ENCODE assay signal across 1 cellular context in genomic region chr7:14001139-14001538, GRCh38.
A peak's percentile ranks its signal among the peaks of the same experiment; 100 is the strongest.
TF ChIP-seq lines count a peak whose summit lies in the region.

No MANE protein-coding gene starts in this region.

TF ChIP-seq in K562, 482 proteins besides CTCF, POLR2A, EP300 and RAD21 (continued from another document and continues in another):
- TF ChIP-seq KLF13 (tag; IDR thresholded peaks at IDR 0.05; ENCODE audit: borderline replicate concordance, low read depth) (peak; percentile 80; the same call in 1 of the 2 replicates), MITF (IDR thresholded peaks at IDR 0.05) (no peak), NELFE (IDR thresholded peaks at IDR 0.05; ENCODE audit: insufficient read depth, insufficient read length) (no peak), ZNF707 (CRISPR knock-in tag; conservative IDR thresholded peaks at IDR 0.05) (peak; percentile 65; the same call in 1 of the 2 replicates), MAX (CRISPR knock-in tag; IDR thresholded peaks at IDR 0.05) (no peak), TAF9B (IDR thresholded peaks at IDR 0.05; ENCODE audit: partially characterized antibody) (no peak), ZNF518B (CRISPR knock-in tag; IDR thresholded peaks at IDR 0.05) (no peak), NFRKB (IDR thresholded peaks at IDR 0.05; ENCODE audit: low read depth) (no peak), SMAD3 (CRISPR knock-in tag; conservative IDR thresholded peaks at IDR 0.05) (peak; percentile 93), CHD1 (IDR thresholded peaks at IDR 0.05; ENCODE audit: low read length) (no peak), SP1 (CRISPR knock-in tag; IDR thresholded peaks at IDR 0.05) (no peak), REST (CRISPR knock-in tag; IDR thresholded peaks at IDR 0.05; ENCODE audit: low read depth) (no peak), HMGXB4 (CRISPR knock-in tag; IDR thresholded peaks at IDR 0.05) (no peak), BDP1 (IDR thresholded peaks at IDR 0.05; ENCODE audit: insufficient read depth, insufficient read length) (no peak), MXI1 (IDR thresholded peaks at IDR 0.05; ENCODE audit: low read depth, low read length) (no peak), RUNX1 (IDR thresholded peaks at IDR 0.05; ENCODE audit: low read depth) (no peak), THRAP3 (IDR thresholded peaks at IDR 0.05; ENCODE audit: borderline replicate concordance) (no peak), TAF15 (IDR thresholded peaks at IDR 0.05; ENCODE audit: low read depth, low read length) (no peak), STAT6 (CRISPR knock-in tag; IDR thresholded peaks at IDR 0.05) (no peak), IRF2 (CRISPR knock-in tag; IDR thresholded peaks at IDR 0.05) (no peak), ZNF212 (CRISPR knock-in tag; IDR thresholded peaks at IDR 0.05) (0 out of 2 replicates have a peak, but pooled peaks have one; percentile 50), TCF15 (CRISPR knock-in tag; IDR thresholded peaks at IDR 0.05) (peak; percentile 78; the same call in 1 of the 2 replicates), MED1 (CRISPR knock-in tag; IDR thresholded peaks at IDR 0.05; ENCODE audit: borderline replicate concordance) (no peak), RNF219 (CRISPR knock-in tag; IDR thresholded peaks at IDR 0.05) (0 out of 2 replicates have a peak, but pooled peaks have one; percentile 48), GTF2E2 (tag; IDR thresholded peaks at IDR 0.05) (no peak), TEAD1 (CRISPR knock-in tag; IDR thresholded peaks at IDR 0.05) (peak in 1 of 2 experiments; percentile 88; a peak in 2 of 4 replicates), ATF4 (CRISPR knock-in tag; IDR thresholded peaks at IDR 0.05) (peak; percentile 80), ESRRA (IDR thresholded peaks at IDR 0.05; ENCODE audit: borderline replicate concordance, low read depth) (no peak), GATAD2B (IDR thresholded peaks at IDR 0.05; ENCODE audit: borderline replicate concordance) (no peak), POLR2G (IDR thresholded peaks at IDR 0.05; ENCODE audit: low read depth, low read length) (no peak), SMARCA5 (IDR thresholded peaks at IDR 0.05) (no peak), E2F6 (IDR thresholded peaks at IDR 0.05; ENCODE audit: borderline replicate concordance in 1 of 2, extremely low read depth in 1 of 2, insufficient read depth in 1 of 2, insufficient read length in 1 of 2, low read depth in 1 of 2, low read length in 1 of 2, poor library complexity in 1 of 2, severe bottlenecking in 1 of 2) (no peak), EZH2 (IDR thresholded peaks at IDR 0.05; ENCODE audit: borderline replicate concordance, low read depth, low read length) (no peak)
